15 cellular contexts compared by ENCODE assay signal in genomic region chr5:173032730-173033129, GRCh38. TPM values are rescaled to one million over a fixed set of nuclear protein-coding genes. Genes with fewer than 3 reads are reported as not detected.
DNase-seq lines count a peak whose midpoint lies in the region; ATAC-seq and TF ChIP-seq lines count a peak whose summit lies in the region.
"Had no signal": no experiment of that assay in that cellular context is flagged by ENCODE, and none has a peak within 500 bp of the region (broad histone marks: within the 10 kb centered on the region; RNA-seq: fewer than 3 reads in every experiment).

No MANE protein-coding gene starts in this region.

- CTCF ChIA-PET in activated CD8-positive, alpha-beta T cell treated with anti-CD3 and anti-CD28 coated beads for 36 hours (lab: Charles Lee), result interaction anchor here (1.5 kb wide), 1 partner anchor 48 kb away, joined by 3 read pairs; no protein-coding TSS in a partner anchor
- CTCF ChIA-PET in activated CD8-positive, alpha-beta T cell treated with anti-CD3 and anti-CD28 coated beads, Interleukin-2, amount 10 ng/mL, durations not matched to agents 7 days and 5 days (lab: Charles Lee), result no interaction called here
- CTCF ChIA-PET in CD8-positive, alpha-beta T cell (lab: Charles Lee), result interaction anchor here (0.7 to 0.8 kb wide), 2 partner anchors 16 to 25 kb away, joined by 3 read pairs; no protein-coding TSS in a partner anchor

- no peak for TF ChIP-seq CTCF in activated CD8-positive, alpha-beta T cell treated with anti-CD3 and anti-CD28 coated beads for 36 hours (IDR thresholded peaks at IDR 0.05)
- TF ChIP-seq CTCF in CD8-positive, alpha-beta T cell (IDR thresholded peaks at IDR 0.05), result no peak

- H3K4me1 ChIP-seq in CD8-positive, alpha-beta T cell (ENCODE audit: insufficient read depth, low read length), result peaks cover 59% of the 10 kb centered on the region

- H3K9me3 Mint-ChIP-seq in activated CD8-positive, alpha-beta T cell treated with anti-CD3 and anti-CD28 coated beads for 36 hours, result no peaks in the 10 kb centered on the region
- H3K9me3 Mint-ChIP-seq in activated CD8-positive, alpha-beta T cell treated with anti-CD3 and anti-CD28 coated beads, Interleukin-2, amount 10 ng/mL, durations not matched to agents 7 days and 5 days (ENCODE audit: insufficient read depth), result no peaks in the 10 kb centered on the region
- H3K9me3 Mint-ChIP-seq in CD8-positive, alpha-beta T cell, result no peaks in the 10 kb centered on the region
- no peaks in the 10 kb centered on the region for H3K9me3 Mint-ChIP-seq in naive thymus-derived CD8-positive, alpha-beta T cell

- H3K4me3 ChIP-seq in CD8-positive, alpha-beta T cell (ENCODE audit: low read depth, low read length), result no peak overlapping the region

- no peaks in the 10 kb centered on the region for H3K36me3 ChIP-seq in CD8-positive, alpha-beta T cell (ENCODE audit: insufficient read depth, low read length)

- no peaks in the 10 kb centered on the region for H3K9me3 ChIP-seq in CD8-positive, alpha-beta T cell (ENCODE audit: low read length)
- H3K9me3 ChIP-seq in T-helper 17 cell (ENCODE audit: control insufficient read depth, low read length, poor library complexity, severe bottlenecking), result no peaks in the 10 kb centered on the region

- no peak overlapping the region for H3K27ac ChIP-seq in CD8-positive, alpha-beta T cell (ENCODE audit: low read depth, low read length)
- H3K27ac ChIP-seq: 22Rv1 had no signal

- no peak for DNase-seq in activated CD8-positive, alpha-beta T cell treated with anti-CD3 and anti-CD28 coated beads for 36 hours
- no peak for DNase-seq in activated CD8-positive, alpha-beta T cell treated with anti-CD3 and anti-CD28 coated beads, Interleukin-2, amount 10 ng/mL, durations not matched to agents 7 days and 5 days
- no peak for DNase-seq in CD8-positive, alpha-beta T cell
- DNase-seq in T-helper 17 cell (no peak), Ammon's horn (ENCODE audit: low spot score) (no peak), SW 1271 (lab: John Stamatoyannopoulos, UW) (no peak)
- no peak for DNase-seq in naive thymus-derived CD8-positive, alpha-beta T cell
- DNase-seq: AML-193, Karpas-422, NCI-H1092, NCI-H1436 treated with DMSO at 0.1 percent for 48 hours, NCI-H2029, NCI-H526 had no signal

- H3K27me3 Mint-ChIP-seq in activated CD8-positive, alpha-beta T cell treated with anti-CD3 and anti-CD28 coated beads for 36 hours, result no peaks in the 10 kb centered on the region
- no peaks in the 10 kb centered on the region for H3K27me3 Mint-ChIP-seq in activated CD8-positive, alpha-beta T cell treated with anti-CD3 and anti-CD28 coated beads, Interleukin-2, amount 10 ng/mL, durations not matched to agents 7 days and 5 days (ENCODE audit: low read depth)
- no peaks in the 10 kb centered on the region for H3K27me3 Mint-ChIP-seq in CD8-positive, alpha-beta T cell (ENCODE audit: low read depth)
- H3K27me3 Mint-ChIP-seq in T-helper 17 cell, result no peaks in the 10 kb centered on the region
- no peaks in the 10 kb centered on the region for H3K27me3 Mint-ChIP-seq in naive thymus-derived CD8-positive, alpha-beta T cell

- intact Hi-C loops in activated CD8-positive, alpha-beta T cell treated with anti-CD3 and anti-CD28 coated beads for 36 hours (cut with micrococcal nuclease), result no loop called here
- intact Hi-C loops in CD8-positive, alpha-beta T cell (cut with DNase I, micrococcal nuclease), result no loop called here

- peaks cover 26% of the 10 kb centered on the region for H3K36me3 Mint-ChIP-seq in activated CD8-positive, alpha-beta T cell treated with anti-CD3 and anti-CD28 coated beads for 36 hours (ENCODE audit: low read depth)
- peaks cover 29% of the 10 kb centered on the region for H3K36me3 Mint-ChIP-seq in activated CD8-positive, alpha-beta T cell treated with anti-CD3 and anti-CD28 coated beads, Interleukin-2, amount 10 ng/mL, durations not matched to agents 7 days and 5 days (ENCODE audit: low read depth)
- H3K36me3 Mint-ChIP-seq in CD8-positive, alpha-beta T cell, result peaks cover 18% of the 10 kb centered on the region
- no peaks in the 10 kb centered on the region for H3K36me3 Mint-ChIP-seq in T-helper 17 cell (ENCODE audit: low read depth)
- peaks cover 0 to 20% (median 8%) of the 10 kb centered on the region in 3 donors for H3K36me3 Mint-ChIP-seq in naive thymus-derived CD8-positive, alpha-beta T cell

- POLR2A ChIA-PET in activated CD8-positive, alpha-beta T cell treated with anti-CD3 and anti-CD28 coated beads for 36 hours (lab: Charles Lee), result interaction anchor here (0.6 kb wide), 1 partner anchor 890 kb away, joined by 3 read pairs; no protein-coding TSS in a partner anchor
- POLR2A ChIA-PET in activated CD8-positive, alpha-beta T cell treated with anti-CD3 and anti-CD28 coated beads, Interleukin-2, amount 10 ng/mL, durations not matched to agents 7 days and 5 days (lab: Charles Lee), result interaction anchor here (1.2 to 1.8 kb wide), 2 partner anchors 25 to 49 kb away, joined by 3 to 4 read pairs; partner anchors contain the start of gene ATP6V0E1
- POLR2A ChIA-PET in CD8-positive, alpha-beta T cell (lab: Charles Lee), result no interaction called here
- POLR2A ChIA-PET in naive thymus-derived CD8-positive, alpha-beta T cell (lab: Charles Lee), result interaction anchor here (1.5 to 1.7 kb wide), 3 partner anchors 10 to 49 kb away, joined by 4 to 7 read pairs (median 6); no protein-coding TSS in a partner anchor

- peak overlapping the region; percentile 28 for H3K27ac Mint-ChIP-seq in activated CD8-positive, alpha-beta T cell treated with anti-CD3 and anti-CD28 coated beads for 36 hours
- no peak overlapping the region for H3K27ac Mint-ChIP-seq in activated CD8-positive, alpha-beta T cell treated with anti-CD3 and anti-CD28 coated beads, Interleukin-2, amount 10 ng/mL, durations not matched to agents 7 days and 5 days
- peak overlapping the region; percentile 95 for H3K27ac Mint-ChIP-seq in CD8-positive, alpha-beta T cell
- peak overlapping the region; percentile 79 for H3K27ac Mint-ChIP-seq in T-helper 17 cell
- peak overlapping the region; percentile 42 to 100 (median 73) for H3K27ac Mint-ChIP-seq in naive thymus-derived CD8-positive, alpha-beta T cell

- H3K27me3 ChIP-seq in CD8-positive, alpha-beta T cell (ENCODE audit: insufficient read depth, low read length), result no peaks in the 10 kb centered on the region

- peaks cover 37% of the 10 kb centered on the region for H3K4me1 Mint-ChIP-seq in activated CD8-positive, alpha-beta T cell treated with anti-CD3 and anti-CD28 coated beads for 36 hours (ENCODE audit: low read depth)
- H3K4me1 Mint-ChIP-seq in activated CD8-positive, alpha-beta T cell treated with anti-CD3 and anti-CD28 coated beads, Interleukin-2, amount 10 ng/mL, durations not matched to agents 7 days and 5 days (ENCODE audit: low read depth), result peaks cover 34% of the 10 kb centered on the region
- peaks cover 48% of the 10 kb centered on the region for H3K4me1 Mint-ChIP-seq in CD8-positive, alpha-beta T cell (ENCODE audit: low read depth)
- H3K4me1 Mint-ChIP-seq in T-helper 17 cell, result peaks cover 33% of the 10 kb centered on the region
- H3K4me1 Mint-ChIP-seq in naive thymus-derived CD8-positive, alpha-beta T cell, result peaks cover 23 to 50% (median 46%) of the 10 kb centered on the region in 4 donors

- no peak for ATAC-seq in activated CD8-positive, alpha-beta T cell treated with anti-CD3 and anti-CD28 coated beads for 36 hours
- no peak for ATAC-seq in activated CD8-positive, alpha-beta T cell treated with anti-CD3 and anti-CD28 coated beads, Interleukin-2, amount 10 ng/mL, durations not matched to agents 7 days and 5 days
- ATAC-seq in CD8-positive, alpha-beta T cell, result no peak
- ATAC-seq in T-helper 17 cell, result no peak
- ATAC-seq in naive thymus-derived CD8-positive, alpha-beta T cell, result no peak
- ATAC-seq in HG03520 (IDR thresholded peaks at IDR 0.05; ENCODE audit: unreplicated experiment), result no peak

- H3K4me3 Mint-ChIP-seq in activated CD8-positive, alpha-beta T cell treated with anti-CD3 and anti-CD28 coated beads for 36 hours, result no peak overlapping the region
- no peak overlapping the region for H3K4me3 Mint-ChIP-seq in activated CD8-positive, alpha-beta T cell treated with anti-CD3 and anti-CD28 coated beads, Interleukin-2, amount 10 ng/mL, durations not matched to agents 7 days and 5 days
- H3K4me3 Mint-ChIP-seq in CD8-positive, alpha-beta T cell, result no peak overlapping the region
- no peak overlapping the region for H3K4me3 Mint-ChIP-seq in T-helper 17 cell
- no peak overlapping the region for H3K4me3 Mint-ChIP-seq in naive thymus-derived CD8-positive, alpha-beta T cell

RNA-seq across cellular contexts. Expression of gene CREBRF, which starts 23.4 kb away (rescaled TPM):
- total RNA-seq in activated CD8-positive, alpha-beta T cell treated with anti-CD3 and anti-CD28 coated beads for 36 hours, result 10 to 100 TPM in 1 of 2 experiments, 1 to 10 TPM in 1; 9.3 to 10.2 TPM
- 1 to 10 TPM; 8.7 to 10.0 TPM for total RNA-seq in activated CD8-positive, alpha-beta T cell treated with anti-CD3 and anti-CD28 coated beads, Interleukin-2, amount 10 ng/mL, durations not matched to agents 7 days and 5 days
- total RNA-seq in CD8-positive, alpha-beta T cell, result 10 to 100 TPM; 91.1 to 92.9 TPM
- total RNA-seq in T-helper 17 cell, result 100 to 1,000 TPM in 1 of 2 donors, 10 to 100 TPM in 1; 93.8 to 110 TPM
- 100 to 1,000 TPM in 1 of 2 experiments, 10 to 100 TPM in 1; 99.4 to 111 TPM for total RNA-seq in naive thymus-derived CD8-positive, alpha-beta T cell
- polyA plus RNA-seq in naive thymus-derived CD8-positive, alpha-beta T cell, result 10 to 100 TPM; 52.6 to 61.6 (median 55.9) TPM

RNA-seq across cellular contexts. Expression of gene ATP6V0E1, which starts 49.2 kb away (rescaled TPM):
- total RNA-seq in activated CD8-positive, alpha-beta T cell treated with anti-CD3 and anti-CD28 coated beads for 36 hours, result 10 to 100 TPM; 68.0 to 79.8 TPM
- 100 to 1,000 TPM; 122 to 129 TPM for total RNA-seq in activated CD8-positive, alpha-beta T cell treated with anti-CD3 and anti-CD28 coated beads, Interleukin-2, amount 10 ng/mL, durations not matched to agents 7 days and 5 days
- total RNA-seq in CD8-positive, alpha-beta T cell, result 10 to 100 TPM; 34.4 to 38.8 TPM
- total RNA-seq in T-helper 17 cell, result 100 to 1,000 TPM; 102 to 104 TPM
- total RNA-seq in naive thymus-derived CD8-positive, alpha-beta T cell, result 100 to 1,000 TPM; 141 to 150 TPM
- polyA plus RNA-seq in naive thymus-derived CD8-positive, alpha-beta T cell, result 100 to 1,000 TPM; 411 to 532 (median 494) TPM

Comparison
In these comparisons a context has a peak if more than half of its experiments do, and no peak if none do; other contexts are left out.
1. RNA of gene CREBRF, which starts 23.4 kb away (total RNA-seq): 99.4 to 111 TPM in naive thymus-derived CD8-positive, alpha-beta T cell, 93.8 to 110 TPM in T-helper 17 cell and 91.1 to 92.9 TPM in CD8-positive, alpha-beta T cell; 9.3 to 10.2 TPM in activated CD8-positive, alpha-beta T cell treated with anti-CD3 and anti-CD28 coated beads for 36 hours and 8.7 to 10.0 TPM in activated CD8-positive, alpha-beta T cell treated with anti-CD3 and anti-CD28 coated beads, Interleukin-2, amount 10 ng/mL, durations not matched to agents 7 days and 5 days; every median in the first group is over 4 times any median in the second.